In the genomic region with DNA sequence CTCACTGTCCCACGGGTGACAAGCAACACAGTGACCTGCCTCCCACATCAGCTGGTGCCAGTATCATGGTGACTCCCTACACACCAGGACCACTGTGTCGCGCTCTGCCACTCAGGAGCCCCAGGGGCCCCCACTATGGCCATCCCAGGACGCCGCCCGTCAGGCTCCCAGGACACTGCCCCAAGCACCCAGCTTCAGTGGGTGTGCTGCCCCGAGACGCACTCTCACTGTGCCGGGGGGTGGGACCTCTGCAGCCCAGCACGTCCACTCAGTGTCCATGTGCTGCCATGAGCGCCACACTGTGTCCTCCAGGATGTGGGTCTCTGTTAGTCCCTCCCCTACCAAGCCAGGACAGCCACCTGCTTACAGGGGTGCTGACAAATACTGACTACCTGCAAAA, we compare ENCODE assay signal across 17 cellular contexts.
"Had no signal": no experiment of that assay in that cellular context is flagged by ENCODE, and none has a peak within 500 bp of the region (broad histone marks: within the 10 kb centered on the region; RNA-seq: fewer than 3 reads in every experiment).

No MANE protein-coding gene starts in this region.

- ATAC-seq: activated CD8-positive, alpha-beta memory T cell treated with anti-CD3 and anti-CD28 coated beads, Interleukin-2, amount 10 ng/mL, durations not matched to agents 7 days and 5 days; activated T-cell treated with anti-CD3 and anti-CD28 coated beads, Interleukin-2, amount 50 U/mL, for 4 hours; left colon had no signal

- H3K4me3 Mint-ChIP-seq: activated CD8-positive, alpha-beta memory T cell treated with anti-CD3 and anti-CD28 coated beads, Interleukin-2, amount 10 ng/mL, durations not matched to agents 7 days and 5 days; activated T-cell treated with anti-CD3 and anti-CD28 coated beads, Interleukin-2, amount 50 U/mL, for 4 hours; nephron had no signal

- H3K36me3 ChIP-seq: cardiac muscle cell, sigmoid colon, suprapubic skin had no signal

- H3K27me3 ChIP-seq: cardiac muscle cell, sigmoid colon, suprapubic skin had no signal

- H3K4me3 ChIP-seq: cardiac muscle cell, sigmoid colon, suprapubic skin had no signal

- H3K9me3 Mint-ChIP-seq: activated T-cell treated with anti-CD3 and anti-CD28 coated beads, Interleukin-2, amount 50 U/mL, for 4 hours; nephron had no signal

- H3K9me3 ChIP-seq: sigmoid colon, suprapubic skin had no signal

- H3K27me3 Mint-ChIP-seq: activated CD8-positive, alpha-beta memory T cell treated with anti-CD3 and anti-CD28 coated beads, Interleukin-2, amount 10 ng/mL, durations not matched to agents 7 days and 5 days had no signal

- FAIRE-seq: astrocyte, frontal cortex had no signal

- H3K27ac ChIP-seq: cardiac muscle cell, sigmoid colon, suprapubic skin had no signal

- DNase-seq: activated CD4-positive, alpha-beta T cell treated with anti-CD3 and anti-CD28 coated beads, Interleukin-2, amount 50 U/mL, for 48 hours; activated CD8-positive, alpha-beta memory T cell treated with anti-CD3 and anti-CD28 coated beads, Interleukin-2, amount 10 ng/mL, durations not matched to agents 7 days and 5 days; activated gamma-delta T cell treated with Interleukin-2 at 50 U/mL for 16 hours; activated T-cell treated with anti-CD3 and anti-CD28 coated beads, Interleukin-2, amount 50 U/mL, for 4 hours; cortex of kidney; effector CD8-positive, alpha-beta T cell; hippocampal formation; left colon; sigmoid colon; stimulated activated CD4-positive, alpha-beta T cell treated with anti-CD3 and anti-CD28 coated beads, Interleukin-2, amount 100 ng/mL, for 24 hours; stimulated activated naive CD4-positive, alpha-beta T cell treated with Interleukin-2 at 50 U/mL for 16 hours; T-helper 2 cell had no signal
